In the genomic region with DNA sequence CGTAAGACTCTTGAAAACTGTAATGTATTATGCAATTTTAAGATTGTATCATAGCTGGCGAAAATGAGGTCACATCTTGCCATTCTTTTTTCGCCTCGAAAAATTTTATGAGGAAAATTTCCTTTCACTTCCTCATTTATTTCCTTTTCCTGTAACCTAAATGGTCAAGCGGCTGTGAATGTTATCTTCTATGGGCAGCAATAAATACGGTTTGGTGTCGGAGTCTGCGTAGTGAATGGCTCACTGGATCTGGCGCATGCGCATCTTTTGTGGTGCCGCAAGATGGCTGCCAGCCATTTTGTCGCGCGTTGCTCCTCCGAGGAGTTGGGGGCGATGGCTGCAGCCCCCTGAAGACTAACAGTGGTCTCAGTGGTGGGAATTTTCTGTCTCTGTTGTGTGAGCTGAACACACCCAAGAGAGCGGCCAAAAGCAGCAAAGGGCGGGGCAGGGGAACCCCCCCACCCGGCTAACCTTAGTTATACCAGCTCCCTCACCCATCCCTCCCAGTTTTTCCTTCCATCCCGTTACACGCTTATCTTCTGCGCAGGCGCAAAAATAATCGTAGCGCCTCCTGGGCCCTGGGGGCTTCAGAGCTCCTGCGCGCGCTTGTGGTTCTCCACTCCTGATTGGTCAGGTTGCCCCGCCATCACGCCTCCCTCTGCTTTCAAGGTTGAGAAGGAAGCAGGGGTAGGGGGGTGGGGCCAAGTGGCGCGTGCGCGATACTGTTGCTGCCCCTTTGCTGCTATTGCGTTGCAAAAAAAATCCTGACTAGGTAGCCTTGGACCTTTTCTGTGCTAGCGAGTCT, we compare ENCODE assay signal across 8 cellular contexts. TPM values are rescaled to one million over a fixed set of nuclear protein-coding genes. Genes with fewer than 3 reads are reported as not detected.
DNase-seq lines count a peak whose midpoint lies in the region; ATAC-seq, FAIRE-seq and TF ChIP-seq lines count a peak whose summit lies in the region.

A gene (plus strand): TSS at position 722 of the 805 bp plus-strand sequence. CDS start 568 bp downstream, outside the sequence.

- H3K9me3 ChIP-seq in OCI-LY7 (ENCODE audit: low read length) (no peaks in the 10 kb centered on the region), endothelial cell of umbilical vein (replicated peaks; ENCODE audit: control insufficient read depth, insufficient read depth, low read length) (no peaks in the 10 kb centered on the region)

- peak; percentile 88 for FAIRE-seq in endothelial cell of umbilical vein (lab: Jason Lieb, UNC)

- peak within 1 kb of the TSS; percentile 86 for H3K4me2 ChIP-seq in OCI-LY7 (ENCODE audit: low read length)
- H3K4me2 ChIP-seq in endothelial cell of umbilical vein (ENCODE audit: insufficient read depth, low read length): peak within 1 kb of the TSS; percentile 100

- H3K36me3 ChIP-seq in OCI-LY7 (ENCODE audit: insufficient read depth, low read length) (peaks cover 14% of the 10 kb centered on the region), endothelial cell of umbilical vein (ENCODE audit: control insufficient read depth in 2 of 2, extremely low read depth in 1 of 2, insufficient read depth in 2 of 2, low read length in 2 of 2) (no peaks in the 10 kb centered on the region)

- intact Hi-C loops in OCI-LY7 (cut with micrococcal nuclease; ENCODE audit: unreplicated experiment) (loop anchor here (10.0 kb wide), 1 partner anchor 201 kb away; no protein-coding TSS in a partner anchor), endothelial cell of umbilical vein (cut with micrococcal nuclease) (loop anchor here (1.0 to 10.0 kb wide), 3 partner anchors 43 to 563 kb away; a partner anchor contains a TSS)

- CTCF ChIA-PET in OCI-LY7 (lab: Charles Lee; ENCODE audit: unreplicated experiment): interaction anchor here (0.6 kb wide), 1 partner anchor 148 kb away, joined by 3 read pairs; no protein-coding TSS in a partner anchor
- CTCF ChIA-PET in endothelial cell of umbilical vein (lab: Charles Lee): interaction anchor here (0.6 to 1.3 kb wide), 10 partner anchors 12 to 450 kb away, joined by 3 to 5 read pairs (median 4); no protein-coding TSS in a partner anchor

- peaks cover 11% of the 10 kb centered on the region for H3K4me1 ChIP-seq in OCI-LY7 (ENCODE audit: insufficient read depth, low read length, poor library complexity, severe bottlenecking)
- H3K4me1 ChIP-seq in endothelial cell of umbilical vein (ENCODE audit: control insufficient read depth, extremely low read depth, insufficient read depth, low read length): peaks cover 18% of the 10 kb centered on the region

- peak within 1 kb of the TSS; percentile 92 for H3K4me3 ChIP-seq in OCI-LY7 (ENCODE audit: low read depth, low read length, poor library complexity, severe bottlenecking)
- peak within 1 kb of the TSS; percentile 58 to 95 (median 84) for H3K4me3 ChIP-seq in endothelial cell of umbilical vein (replicated peaks in 1 of 3; ENCODE audit: insufficient read depth in 1 of 3, low read depth in 1 of 3, low read length in 3 of 3)

- no peaks in the 10 kb centered on the region for H3K9me2 ChIP-seq in OCI-LY7 (ENCODE audit: insufficient read depth, low read length)

- peak within 1 kb of the TSS; percentile 65; the same call in 1 of the 2 replicates for H2AFZ ChIP-seq in OCI-LY7 (ENCODE audit: low read length)
- H2AFZ ChIP-seq in endothelial cell of umbilical vein (ENCODE audit: low read depth, low read length): peak within 1 kb of the TSS; percentile 85

- H3K79me2 ChIP-seq in OCI-LY7 (ENCODE audit: insufficient read depth, low read depth, low read length): peaks cover 46% of the 10 kb centered on the region
- peaks cover 38% of the 10 kb centered on the region for H3K79me2 ChIP-seq in endothelial cell of umbilical vein (ENCODE audit: control insufficient read depth, insufficient read depth, low read length)

- H4K20me1 ChIP-seq in OCI-LY7 (ENCODE audit: insufficient read depth, low read length) (peaks cover 10% of the 10 kb centered on the region; the same call in 1 of the 2 replicates), endothelial cell of umbilical vein (replicated peaks; ENCODE audit: control insufficient read depth, extremely low read depth, insufficient read depth, low read length) (no peaks in the 10 kb centered on the region)

- no peaks in the 10 kb centered on the region for H3K9me1 ChIP-seq in endothelial cell of umbilical vein (replicated peaks; ENCODE audit: control insufficient read depth, extremely low read depth, insufficient read depth, low read length)

- peak; percentile 72 for ATAC-seq in GM21526 (IDR thresholded peaks at IDR 0.05; ENCODE audit: low FRiP score, unreplicated experiment)

- TF ChIP-seq CTCF in OCI-LY7 (conservative IDR thresholded peaks at IDR 0.05; ENCODE audit: low read length) (no peak), endothelial cell of umbilical vein (IDR thresholded peaks at IDR 0.05; ENCODE audit: extremely low read depth in 1 of 2, insufficient read depth in 1 of 2, low read depth in 1 of 2, low read length in 2 of 2) (no peak)

- H3K27ac ChIP-seq in OCI-LY7 (ENCODE audit: low read depth, low read length, poor library complexity, severe bottlenecking) (peak within 1 kb of the TSS; percentile 93), endothelial cell of umbilical vein (ENCODE audit: insufficient read depth, low read depth, low read length) (peak within 1 kb of the TSS; percentile 75)

- peak within 1 kb of the TSS; percentile 95 for H3K9ac ChIP-seq in endothelial cell of umbilical vein (replicated peaks; ENCODE audit: extremely low read depth, insufficient read depth, low read length)

- POLR2A ChIA-PET in OCI-LY7 (lab: Charles Lee) (interaction anchor here (0.6 to 1.3 kb wide), 8 partner anchors 8 to 610 kb away, joined by 3 to 6 read pairs (median 3); no protein-coding TSS in a partner anchor), endothelial cell of umbilical vein (lab: Charles Lee) (interaction anchor here (0.6 to 1.2 kb wide), 3 partner anchors 16 to 216 kb away, joined by 3 read pairs; a partner anchor contains a TSS)

- DNase-seq in DMS 273 (lab: John Stamatoyannopoulos, UW; ENCODE audit: unreplicated experiment): peak; percentile 100
- DNase-seq in HuH-7.5 (ENCODE audit: low spot score): peak; percentile 96
- peak; percentile 100 for DNase-seq in OCI-LY7 (ENCODE audit: low spot score)
- DNase-seq in activated T-cell treated with anti-CD3 and anti-CD28 coated beads for 1 hour (ENCODE audit: low read depth): peak; percentile 96
- peak; percentile 99 for DNase-seq in endothelial cell of umbilical vein (ENCODE audit: low read depth, low spot score)
- peak; percentile 100 for DNase-seq in midbrain (lab: John Stamatoyannopoulos, UW)
- peak; percentile 96 to 98 for DNase-seq in stimulated activated CD8-positive, alpha-beta memory T cell treated with anti-CD3 and anti-CD28 coated beads, Interleukin-2, amount 100 ng/mL, for 1 hour (ENCODE audit: low read depth in 2 of 2)

- H3K27me3 ChIP-seq in endothelial cell of umbilical vein (ENCODE audit: control insufficient read depth in 2 of 2, insufficient read depth in 2 of 2, low read length in 2 of 2): no peaks in the 10 kb centered on the region

- BruUV-seq in OCI-LY7 (replicated peaks; lab: Mats Ljungman, UMichigan) (no TSS peak), endothelial cell of umbilical vein (replicated peaks; lab: Mats Ljungman, UMichigan) (no TSS peak)

- peak; percentile 97 for TF ChIP-seq POLR2A in endothelial cell of umbilical vein (IDR thresholded peaks at IDR 0.05; ENCODE audit: low read depth, low read length)

- dilution Hi-C loops in endothelial cell of umbilical vein (cut with MboI; ENCODE audit: extremely low pct_ligation_motif_present, low sequenced_read_pairs): no loop called here

TF ChIP-seq in endothelial cell of umbilical vein, 7 proteins besides CTCF, POLR2A, EP300 and RAD21:
- TF ChIP-seq, protein P1, sequence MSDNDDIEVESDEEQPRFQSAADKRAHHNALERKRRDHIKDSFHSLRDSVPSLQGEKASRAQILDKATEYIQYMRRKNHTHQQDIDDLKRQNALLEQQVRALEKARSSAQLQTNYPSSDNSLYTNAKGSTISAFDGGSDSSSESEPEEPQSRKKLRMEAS (IDR thresholded peaks at IDR 0.05; ENCODE audit: insufficient read depth, insufficient read length): peak; percentile 28
- TF ChIP-seq EZH2 (IDR thresholded peaks at IDR 0.05; ENCODE audit: borderline replicate concordance, low read depth, low read length, severe bottlenecking): no peak
- TF ChIP-seq MYC (IDR thresholded peaks at IDR 0.05; ENCODE audit: low read depth, low read length): no peak
- no peak for TF ChIP-seq GATA2 (IDR thresholded peaks at IDR 0.05; ENCODE audit: insufficient read depth, insufficient read length, low read depth, low read length)
- TF ChIP-seq JUN (IDR thresholded peaks at IDR 0.05; ENCODE audit: borderline replicate concordance, insufficient read depth, insufficient read length, low read depth): peak; percentile 66
- TF ChIP-seq POLR2AphosphoS5 (IDR thresholded peaks at IDR 0.05; ENCODE audit: insufficient read depth, low read depth, low read length): peak; percentile 82
- no peak for TF ChIP-seq FOS (IDR thresholded peaks at IDR 0.05; ENCODE audit: borderline replicate concordance, insufficient read depth, low read length)

RNA-seq across cellular contexts. Expression of the gene that starts here (rescaled TPM):
- total RNA-seq in OCI-LY7 (2014; rRNA removed; shearing (Covaris generic)): 12.7 and 17.0 TPM in 2 replicates
- total RNA-seq in OCI-LY7 (2022) (38.6 and 39.7 TPM in 2 replicates), endothelial cell of umbilical vein (23.9 and 24.5 TPM in 2 replicates)
- polyA plus RNA-seq in endothelial cell of umbilical vein: 11.8 and 12.9 TPM in 2 replicates
- polyA plus RNA-seq in endothelial cell of umbilical vein (2011; cell fraction: cytosol; rRNA removed): 12.7 and 15.1 TPM in 2 replicates
- polyA plus RNA-seq in endothelial cell of umbilical vein (2011; cell fraction: nucleus; rRNA removed): 15.3 and 17.4 TPM in 2 replicates
- polyA plus RNA-seq in endothelial cell of umbilical vein (2012): 11.8 and 15.8 TPM in 2 replicates
- 13.9 and 18.4 TPM in 2 replicates for polyA minus RNA-seq in endothelial cell of umbilical vein
- 17.4 TPM for polyA minus RNA-seq in endothelial cell of umbilical vein (2011; cell fraction: cytosol; rRNA and poly(A)+ RNA removed)
- 16.9 and 24.0 TPM in 2 replicates for polyA minus RNA-seq in endothelial cell of umbilical vein (2011; cell fraction: nucleus; rRNA and poly(A)+ RNA removed)

Comparison
In these comparisons a context has a peak if more than half of its experiments do, and no peak if none do; other contexts are left out.
1. Peak in every context shown above with its lines: DNase-seq, ATAC-seq, H3K4me3 ChIP-seq and H3K27ac ChIP-seq.